17 cellular contexts compared by ENCODE assay signal in the genomic region with DNA sequence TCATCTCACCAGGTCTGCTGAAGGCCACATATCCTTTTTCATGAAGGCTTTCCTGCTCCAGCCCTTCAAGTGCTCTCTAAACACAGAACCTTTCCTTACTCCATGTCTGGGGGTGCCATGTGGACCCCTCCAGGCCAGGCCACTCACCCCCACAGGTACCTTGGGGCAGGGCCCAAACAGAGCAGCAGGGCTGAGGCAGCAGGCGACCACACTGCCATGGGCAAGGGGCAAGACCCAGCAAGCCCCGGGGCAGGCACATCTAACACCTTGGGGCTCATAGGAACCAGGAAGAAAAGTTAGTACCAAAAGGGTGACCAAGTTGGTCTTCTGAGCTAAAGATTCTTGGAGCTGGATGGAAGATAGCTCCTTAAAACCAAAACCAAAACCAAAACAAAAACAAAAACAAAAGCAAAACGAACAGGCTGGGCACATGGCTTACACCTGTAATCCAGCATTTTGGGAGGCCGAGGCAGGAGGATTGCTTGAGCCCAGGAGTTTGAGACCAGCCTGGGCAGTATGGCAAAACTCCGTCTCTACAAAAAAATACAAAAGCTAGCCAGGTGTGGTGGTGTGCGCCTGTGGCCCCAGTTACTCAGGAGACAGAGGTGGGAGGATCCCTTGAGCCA.
DNase-seq lines count a peak whose midpoint lies in the region; ATAC-seq and TF ChIP-seq lines count a peak whose summit lies in the region.
"Had no signal": no experiment of that assay in that cellular context is flagged by ENCODE, and none has a peak within 500 bp of the region (broad histone marks: within the 10 kb centered on the region; RNA-seq: fewer than 3 reads in every experiment).

No MANE protein-coding gene starts in this region.

- H3K4me3 Mint-ChIP-seq in activated T-cell treated with anti-CD3 and anti-CD28 coated beads, Interleukin-2, amount 50 U/mL, for 24 hours, result no peak overlapping the region
- H3K4me3 Mint-ChIP-seq in activated T-cell treated with anti-CD3 and anti-CD28 coated beads, Interleukin-2, amount 50 U/mL, for 72 hours, result no peak overlapping the region
- H3K4me3 Mint-ChIP-seq in effector memory CD8-positive, alpha-beta T cell, result no peak overlapping the region
- H3K4me3 Mint-ChIP-seq in neural crest cell, result no peak overlapping the region
- H3K4me3 Mint-ChIP-seq: dendritic cell treated with granulocyte-macrophage colony-stimulating factor and Interleukin-4, amounts not matched to agents 40 ng/mL and 50 ng/mL, for 4 days had no signal

- TF ChIP-seq CTCF in neural crest cell (conservative IDR thresholded peaks at IDR 0.05), result no peak

- peak overlapping the region; percentile 38 for H3K27ac Mint-ChIP-seq in activated T-cell treated with anti-CD3 and anti-CD28 coated beads, Interleukin-2, amount 50 U/mL, for 24 hours
- H3K27ac Mint-ChIP-seq in activated T-cell treated with anti-CD3 and anti-CD28 coated beads, Interleukin-2, amount 50 U/mL, for 72 hours, result no peak overlapping the region
- H3K27ac Mint-ChIP-seq in effector memory CD8-positive, alpha-beta T cell, result peak overlapping the region; percentile 57 to 66
- peak overlapping the region; percentile 50 for H3K27ac Mint-ChIP-seq in neural crest cell (ENCODE audit: unreplicated experiment)
- H3K27ac Mint-ChIP-seq: dendritic cell treated with granulocyte-macrophage colony-stimulating factor and Interleukin-4, amounts not matched to agents 40 ng/mL and 50 ng/mL, for 4 days had no signal

- ATAC-seq in activated T-cell treated with anti-CD3 and anti-CD28 coated beads, Interleukin-2, amount 50 U/mL, for 72 hours (replicated peaks in 1 of 2), result no peak
- no peak for ATAC-seq in effector memory CD8-positive, alpha-beta T cell (replicated peaks)
- no peak for ATAC-seq in HG03378 (IDR thresholded peaks at IDR 0.05; ENCODE audit: unreplicated experiment)

- H3K27me3 Mint-ChIP-seq in activated T-cell treated with anti-CD3 and anti-CD28 coated beads, Interleukin-2, amount 50 U/mL, for 24 hours, result no peaks in the 10 kb centered on the region
- no peaks in the 10 kb centered on the region for H3K27me3 Mint-ChIP-seq in activated T-cell treated with anti-CD3 and anti-CD28 coated beads, Interleukin-2, amount 50 U/mL, for 72 hours (ENCODE audit: low read depth)
- no peaks in the 10 kb centered on the region for H3K27me3 Mint-ChIP-seq in effector memory CD8-positive, alpha-beta T cell
- H3K27me3 Mint-ChIP-seq in neural crest cell (ENCODE audit: low read depth), result no peaks in the 10 kb centered on the region
- H3K27me3 Mint-ChIP-seq: dendritic cell treated with granulocyte-macrophage colony-stimulating factor and Interleukin-4, amounts not matched to agents 40 ng/mL and 50 ng/mL, for 4 days had no signal

- H3K4me1 Mint-ChIP-seq in activated T-cell treated with anti-CD3 and anti-CD28 coated beads, Interleukin-2, amount 50 U/mL, for 24 hours (ENCODE audit: low read depth), result no peaks in the 10 kb centered on the region
- H3K4me1 Mint-ChIP-seq in activated T-cell treated with anti-CD3 and anti-CD28 coated beads, Interleukin-2, amount 50 U/mL, for 72 hours (ENCODE audit: low read depth), result peaks cover 5% of the 10 kb centered on the region
- peaks cover 39 to 46% of the 10 kb centered on the region in 2 donors for H3K4me1 Mint-ChIP-seq in effector memory CD8-positive, alpha-beta T cell (ENCODE audit: low read depth in 2 of 2)
- peaks cover 22% of the 10 kb centered on the region for H3K4me1 Mint-ChIP-seq in neural crest cell

- no peaks in the 10 kb centered on the region for H3K9me3 Mint-ChIP-seq in activated T-cell treated with anti-CD3 and anti-CD28 coated beads, Interleukin-2, amount 50 U/mL, for 24 hours
- no peaks in the 10 kb centered on the region for H3K9me3 Mint-ChIP-seq in activated T-cell treated with anti-CD3 and anti-CD28 coated beads, Interleukin-2, amount 50 U/mL, for 72 hours
- no peaks in the 10 kb centered on the region for H3K9me3 Mint-ChIP-seq in effector memory CD8-positive, alpha-beta T cell
- H3K9me3 Mint-ChIP-seq in neural crest cell, result no peaks in the 10 kb centered on the region
- H3K9me3 Mint-ChIP-seq: dendritic cell treated with granulocyte-macrophage colony-stimulating factor and Interleukin-4, amounts not matched to agents 40 ng/mL and 50 ng/mL, for 4 days had no signal

- DNase-seq in activated T-cell treated with anti-CD3 and anti-CD28 coated beads, Interleukin-2, amount 50 U/mL, for 24 hours, result no peak
- no peak for DNase-seq in activated T-cell treated with anti-CD3 and anti-CD28 coated beads, Interleukin-2, amount 50 U/mL, for 72 hours
- DNase-seq in OCI-M1 (lab: John Stamatoyannopoulos, UW) (peak; percentile 3), neural crest cell (ENCODE audit: low read depth, low spot score) (no peak), NCI-H2171 treated with DMSO at 0.1 percent for 48 hours (lab: John Stamatoyannopoulos, UW) (no peak), HUDEP-2 (lab: John Stamatoyannopoulos, UW; ENCODE audit: unreplicated experiment in 76 of 76) (no peak)
- no peak for DNase-seq in effector memory CD8-positive, alpha-beta T cell
- DNase-seq: activated CD4-positive, alpha-beta T cell treated with anti-CD3 and anti-CD28 coated beads, Interleukin-2, amount 50 U/mL, for 48 hours; activated T-cell treated with anti-CD3 and anti-CD28 coated beads, Interleukin-2, amount 50 U/mL, for 48 hours; amniotic stem cell; islet precursor cell; NCI-H748 treated with DMSO at 0.1 percent for 48 hours; posterior cingulate gyrus; SHP77 treated with DMSO at 0.1 percent for 48 hours; sigmoid colon had no signal

- peaks cover 4% of the 10 kb centered on the region for H3K36me3 Mint-ChIP-seq in activated T-cell treated with anti-CD3 and anti-CD28 coated beads, Interleukin-2, amount 50 U/mL, for 24 hours (ENCODE audit: low read depth)
- H3K36me3 Mint-ChIP-seq in activated T-cell treated with anti-CD3 and anti-CD28 coated beads, Interleukin-2, amount 50 U/mL, for 72 hours (ENCODE audit: insufficient read depth in 2 of 2), result no peaks in the 10 kb centered on the region
- peaks cover 23% of the 10 kb centered on the region for H3K36me3 Mint-ChIP-seq in effector memory CD8-positive, alpha-beta T cell (ENCODE audit: insufficient read depth)
- no peaks in the 10 kb centered on the region for H3K36me3 Mint-ChIP-seq in neural crest cell (ENCODE audit: low read depth)
